16 cellular contexts compared by ENCODE assay signal in genomic region chr15:59369597-59369996, GRCh38. TPM values are rescaled to one million over a fixed set of nuclear protein-coding genes. Genes with fewer than 3 reads are reported as not detected.
DNase-seq lines count a peak whose midpoint lies in the region; ATAC-seq and TF ChIP-seq lines count a peak whose summit lies in the region.
"Had no signal": no experiment of that assay in that cellular context is flagged by ENCODE, and none has a peak within 500 bp of the region (broad histone marks: within the 10 kb centered on the region; RNA-seq: fewer than 3 reads in every experiment).

No MANE protein-coding gene starts in this region.

- H3K4me2 ChIP-seq in PC-3 (ENCODE audit: low read length) = peak overlapping the region; percentile 95

- peaks cover 78% of the 10 kb centered on the region for H3K79me2 ChIP-seq in ACC112 (ENCODE audit: control insufficient read depth, insufficient read depth, low read length, unreplicated experiment)
- H3K79me2 ChIP-seq in PC-3 (ENCODE audit: low read length) = peaks cover 94% of the 10 kb centered on the region

- H3F3A ChIP-seq in PC-3 (ENCODE audit: low read length, unreplicated experiment) = no peaks in the 10 kb centered on the region

- peak; percentile 49 for ATAC-seq in GM18502 (IDR thresholded peaks at IDR 0.05; ENCODE audit: poor library complexity, unreplicated experiment)
- no peak for ATAC-seq in PC-3
- ATAC-seq in HG02840 (IDR thresholded peaks at IDR 0.05; ENCODE audit: low FRiP score, unreplicated experiment) = no peak
- ATAC-seq: K562, mucosa of descending colon had no signal

- no peak overlapping the region for H2AFZ ChIP-seq in ACC112 (ENCODE audit: low read length, unreplicated experiment)
- no peak overlapping the region for H2AFZ ChIP-seq in PC-3 (ENCODE audit: low read length)

- POLR2A ChIA-PET in PC-3 (lab: Charles Lee; ENCODE audit: unreplicated experiment) = no interaction called here

- no peak overlapping the region for H3K9ac ChIP-seq in PC-3 (ENCODE audit: low read length)

- H4K20me1 ChIP-seq in PC-3 (ENCODE audit: low read length) = peaks cover 36% of the 10 kb centered on the region

- in situ Hi-C loops in ACHN (cut with HindIII; ENCODE audit: low pct_ligation_motif_present, low pct_unique_long_range_greater_than_20kb, low sequenced_read_pairs) = no loop called here

- H3K4me1 ChIP-seq in ACC112 (ENCODE audit: control insufficient read depth, insufficient read depth, low read length, unreplicated experiment) (peaks cover 50% of the 10 kb centered on the region), PC-3 (ENCODE audit: insufficient read depth, low read length) (peaks cover 46% of the 10 kb centered on the region)

- intact Hi-C loops in PC-3 (cut with micrococcal nuclease) = no loop called here

- CTCF ChIA-PET in PC-3 (lab: Charles Lee) = no interaction called here

- H3K27me3 ChIP-seq in ACC112 (ENCODE audit: insufficient read depth, low read length) (no peaks in the 10 kb centered on the region), PC-3 (ENCODE audit: low read length) (no peaks in the 10 kb centered on the region)

- peak; percentile 54 for DNase-seq in PC-3
- no peak for DNase-seq in epithelial cell of prostate (ENCODE audit: low read depth, low spot score)
- DNase-seq in HK-2 (ENCODE audit: unreplicated experiment) = no peak
- DNase-seq in ACHN = no peak
- DNase-seq in iPS-NIHi11 (ENCODE audit: low spot score) = no peak
- DNase-seq: cortex of kidney; NCI-H146; stimulated activated CD4-positive, alpha-beta T cell treated with anti-CD3 and anti-CD28 coated beads, Interleukin-1b, Interleukin-23, amount 100 ng/mL, for 48 hours; WERI-Rb-1 had no signal

- no TSS peak for BruUV-seq in PC-3 (replicated peaks; lab: Mats Ljungman, UMichigan)

- H3K9me3 ChIP-seq in PC-3 (ENCODE audit: low read length) = no peaks in the 10 kb centered on the region
- H3K9me3 ChIP-seq: HAP-1, mucosa of descending colon had no signal

- H3K36me3 ChIP-seq in ACC112 (ENCODE audit: insufficient read depth, low read length) = no peaks in the 10 kb centered on the region
- no peaks in the 10 kb centered on the region for H3K36me3 ChIP-seq in PC-3 (ENCODE audit: low read depth, low read length)
- H3K36me3 ChIP-seq: HAP-1 had no signal

- H3K4me3 ChIP-seq in ACC112 (ENCODE audit: low read depth, low read length) (peak overlapping the region; percentile 99), PC-3 (ENCODE audit: low read length) (peak overlapping the region; percentile 89; the same call in 1 of the 2 replicates)
- H3K4me3 ChIP-seq: HAP-1, K562, mucosa of descending colon, SK-N-MC had no signal

- H3K9me2 ChIP-seq in PC-3 (replicated peaks; ENCODE audit: low read length) = no peaks in the 10 kb centered on the region

- TF ChIP-seq CTCF in PC-3 (conservative IDR thresholded peaks at IDR 0.05; ENCODE audit: low read depth, low read length) = no peak

- peak overlapping the region; percentile 36 for H3K27ac ChIP-seq in ACC112 (ENCODE audit: low read depth, low read length)
- H3K27ac ChIP-seq in PC-3 (ENCODE audit: low read length) = no peak overlapping the region
- peak overlapping the region; percentile 92 for H3K27ac ChIP-seq in epithelial cell of prostate
- H3K27ac ChIP-seq: SK-N-MC, WERI-Rb-1 had no signal

RNA-seq across cellular contexts. Expression of gene MYO1E, which starts 3.1 kb away (rescaled TPM):
- 67.7 and 68.8 TPM in 2 replicates for total RNA-seq in PC-3 (2014; rRNA removed)
